Comparison of ENCODE assay signal across 9 cellular contexts in genomic region chr3:155609586-155609985, GRCh38.
"Had no signal": no experiment of that assay in that cellular context is flagged by ENCODE, and none has a peak within 500 bp of the region (broad histone marks: within the 10 kb centered on the region; RNA-seq: fewer than 3 reads in every experiment).

No MANE protein-coding gene starts in this region.

- ATAC-seq: GM23338, HepG2 had no signal

- DNase-seq: H9, HCEC 1CT, KG1 had no signal

- H3K36me3 Mint-ChIP-seq: IgD-negative memory B cell had no signal

- H3K27ac Mint-ChIP-seq: GM23338, IgD-negative memory B cell had no signal

- H3K4me3 Mint-ChIP-seq: GM23338, H9, IgD-negative memory B cell had no signal

- H3K27me3 Mint-ChIP-seq: IgD-negative memory B cell had no signal

- H3K4me3 ChIP-seq: GM23338 had no signal

- FAIRE-seq: H1, H54, HepG2 had no signal

- H3K27ac ChIP-seq: HL-60 had no signal
